ENCODE assay signal across 8 cellular contexts in the genomic region with DNA sequence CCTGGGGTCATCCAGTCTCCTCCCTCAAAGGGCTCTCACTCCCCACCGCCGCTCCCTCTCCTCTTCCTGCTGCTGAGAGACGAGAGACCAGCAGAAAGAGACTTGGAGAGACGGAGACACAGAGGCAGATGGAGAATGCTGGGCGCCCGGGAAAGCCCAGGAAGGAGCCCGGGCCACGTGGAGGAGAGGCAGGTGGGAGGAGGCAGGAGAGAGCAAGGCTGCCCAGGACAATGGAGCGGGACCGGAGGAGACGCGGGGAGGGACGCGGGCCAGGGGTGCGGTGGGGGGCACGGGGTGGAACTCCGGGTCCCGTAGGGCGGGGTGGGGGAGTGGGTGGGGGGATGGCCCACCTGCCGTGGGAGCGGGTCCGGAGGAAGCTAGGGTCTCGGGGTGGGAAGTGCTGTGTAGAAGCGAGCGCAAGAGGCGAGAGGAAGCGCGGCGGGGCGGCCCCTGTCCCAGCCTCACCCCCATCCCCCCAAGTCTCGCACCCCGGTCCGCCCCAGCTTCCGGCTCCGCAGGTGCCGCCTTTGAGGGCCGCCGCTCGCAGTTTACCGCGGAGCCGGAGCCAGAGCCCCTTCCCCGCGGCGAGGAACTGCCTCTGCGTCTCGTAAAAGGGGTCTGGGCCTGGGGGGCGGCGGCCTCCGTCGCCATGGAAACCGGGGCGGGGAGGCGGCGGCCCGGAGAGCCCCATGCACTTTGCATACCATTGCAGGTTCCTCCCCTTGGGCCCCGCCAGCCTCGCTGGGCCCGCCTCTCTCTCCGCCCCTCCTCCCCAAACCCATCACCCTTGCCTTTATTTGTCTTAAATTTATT. TPM values are rescaled to one million over a fixed set of nuclear protein-coding genes. Genes with fewer than 3 reads are reported as not detected.
A peak's percentile ranks its signal among the peaks of the same experiment; 100 is the strongest.
DNase-seq lines count a peak whose midpoint lies in the region; ATAC-seq lines count a peak whose summit lies in the region.

No MANE protein-coding gene starts in this region.

- H3K14ac ChIP-seq in mesenchymal stem cell (ENCODE audit: low read length in 2 of 2), result no peak overlapping the region

- H2BK5ac ChIP-seq in mesenchymal stem cell (ENCODE audit: low read depth, low read length, poor library complexity, severe bottlenecking), result peak overlapping the region; percentile 77

- peak overlapping the region; percentile 56 for H2BK120ac ChIP-seq in mesenchymal stem cell (ENCODE audit: low read depth, low read length)

- H3K9me3 ChIP-seq in mesenchymal stem cell (ENCODE audit: control insufficient read depth, low read length), result no peaks in the 10 kb centered on the region

- no peak overlapping the region for H3K23ac ChIP-seq in mesenchymal stem cell (ENCODE audit: low read length in 2 of 2)

- H3K27me3 ChIP-seq in mesenchymal stem cell (ENCODE audit: control insufficient read depth in 1 of 2, insufficient read depth in 1 of 2, low read length in 2 of 2), result peaks cover 0 to 10% of the 10 kb centered on the region in 2 experiments

- peak overlapping the region; percentile 74 to 83 for H3K18ac ChIP-seq in mesenchymal stem cell (ENCODE audit: low read depth in 1 of 2, low read length in 2 of 2)

- peak; percentile 48 for ATAC-seq in HG02981 (IDR thresholded peaks at IDR 0.05; ENCODE audit: unreplicated experiment)
- ATAC-seq in activated CD4-positive, CD25-positive, alpha-beta regulatory T cell treated with anti-CD3 and anti-CD28 coated beads, Interleukin-2, amount 50 U/mL, for 24 hours, result peak; percentile 82 to 85

- peak overlapping the region; percentile 89 for H4K91ac ChIP-seq in mesenchymal stem cell (ENCODE audit: low read length)

- no peaks in the 10 kb centered on the region for H3K36me3 ChIP-seq in mesenchymal stem cell (ENCODE audit: control insufficient read depth in 1 of 2, insufficient read depth in 2 of 2, low read depth in 1 of 2, low read length in 2 of 2)

- H3K9ac ChIP-seq in mesenchymal stem cell (ENCODE audit: low read length), result no peak overlapping the region

- H3K4ac ChIP-seq in mesenchymal stem cell (ENCODE audit: low read depth in 1 of 2, low read length in 2 of 2), result peak overlapping the region; percentile 54 to 81

- H3K4me2 ChIP-seq in mesenchymal stem cell (ENCODE audit: low read length, poor library complexity, severe bottlenecking), result peak overlapping the region; percentile 70

- DNase-seq in CD1c-positive myeloid dendritic cell (ENCODE audit: extremely low spot score), result peak; percentile 20
- peak; percentile 51 for DNase-seq in cerebellum (ENCODE audit: low spot score)
- DNase-seq in mesenchymal stem cell, result peak; percentile 56
- DNase-seq in stimulated activated CD8-positive, alpha-beta memory T cell treated with anti-CD3 and anti-CD28 coated beads, Interleukin-7, amount 100 ng/mL, for 1 hour (ENCODE audit: low read depth in 2 of 2), result peak; percentile 14 to 24
- DNase-seq in AML-193 (lab: John Stamatoyannopoulos, UW), result no peak
- no peak for DNase-seq in LoVo (ENCODE audit: low spot score)

- H4K8ac ChIP-seq in mesenchymal stem cell (ENCODE audit: low read length), result peak overlapping the region; percentile 86

- peak overlapping the region; percentile 33 to 66 for H3K4me3 ChIP-seq in mesenchymal stem cell (ENCODE audit: insufficient read depth in 1 of 2, low read depth in 1 of 2, low read length in 2 of 2)

- H3K4me1 ChIP-seq in mesenchymal stem cell (ENCODE audit: control insufficient read depth, insufficient read depth, low read depth, low read length), result peaks cover 28% of the 10 kb centered on the region

- H2BK12ac ChIP-seq in mesenchymal stem cell (ENCODE audit: low read length in 2 of 2), result peak overlapping the region in 1 of 2 experiments; percentile 51

- peak overlapping the region; percentile 60 for H2BK15ac ChIP-seq in mesenchymal stem cell (ENCODE audit: low read depth, poor library complexity, severe bottlenecking)

- no peak overlapping the region for H3K27ac ChIP-seq in mesenchymal stem cell (ENCODE audit: low read length, poor library complexity, severe bottlenecking)

- no peak overlapping the region for H2AK5ac ChIP-seq in mesenchymal stem cell (ENCODE audit: low read length, severe bottlenecking)

- WGBS in mesenchymal stem cell, result 2% methylated on average over 34 of the region's 60 CpGs

- peaks cover 4% of the 10 kb centered on the region for H3K79me1 ChIP-seq in mesenchymal stem cell (replicated peaks; ENCODE audit: low read length, poor library complexity, severe bottlenecking)

- H2AFZ ChIP-seq in mesenchymal stem cell (ENCODE audit: low read depth, low read length), result no peak overlapping the region

RNA-seq across cellular contexts. Expression of gene EPHA2, which starts 11.7 kb away (rescaled TPM):
- 2.3 TPM for total RNA-seq in cerebellum
- polyA plus RNA-seq in mesenchymal stem cell (2013, experiment 1 of 2), result 31.9 TPM
- polyA plus RNA-seq in mesenchymal stem cell (2013, experiment 2 of 2), result 31.0 TPM

RNA-seq across cellular contexts. Expression of gene ARHGEF19, which starts 44.9 kb away (rescaled TPM):
- total RNA-seq in cerebellum, result 0.64 TPM
- 4.5 TPM for polyA plus RNA-seq in mesenchymal stem cell (2013, experiment 1 of 2)
- 4.5 TPM for polyA plus RNA-seq in mesenchymal stem cell (2013, experiment 2 of 2)

Comparison
In these comparisons a context has a peak if more than half of its experiments do, and no peak if none do; other contexts are left out.
1. DNase-seq: peak in CD1c-positive myeloid dendritic cell (single experiment), cerebellum (single experiment), mesenchymal stem cell (single experiment) and stimulated activated CD8-positive, alpha-beta memory T cell treated with anti-CD3 and anti-CD28 coated beads, Interleukin-7, amount 100 ng/mL, for 1 hour (2 of 2); none in AML-193 (0 of 2) and LoVo (single experiment).